9 cellular contexts compared by ENCODE assay signal in the genomic region with DNA sequence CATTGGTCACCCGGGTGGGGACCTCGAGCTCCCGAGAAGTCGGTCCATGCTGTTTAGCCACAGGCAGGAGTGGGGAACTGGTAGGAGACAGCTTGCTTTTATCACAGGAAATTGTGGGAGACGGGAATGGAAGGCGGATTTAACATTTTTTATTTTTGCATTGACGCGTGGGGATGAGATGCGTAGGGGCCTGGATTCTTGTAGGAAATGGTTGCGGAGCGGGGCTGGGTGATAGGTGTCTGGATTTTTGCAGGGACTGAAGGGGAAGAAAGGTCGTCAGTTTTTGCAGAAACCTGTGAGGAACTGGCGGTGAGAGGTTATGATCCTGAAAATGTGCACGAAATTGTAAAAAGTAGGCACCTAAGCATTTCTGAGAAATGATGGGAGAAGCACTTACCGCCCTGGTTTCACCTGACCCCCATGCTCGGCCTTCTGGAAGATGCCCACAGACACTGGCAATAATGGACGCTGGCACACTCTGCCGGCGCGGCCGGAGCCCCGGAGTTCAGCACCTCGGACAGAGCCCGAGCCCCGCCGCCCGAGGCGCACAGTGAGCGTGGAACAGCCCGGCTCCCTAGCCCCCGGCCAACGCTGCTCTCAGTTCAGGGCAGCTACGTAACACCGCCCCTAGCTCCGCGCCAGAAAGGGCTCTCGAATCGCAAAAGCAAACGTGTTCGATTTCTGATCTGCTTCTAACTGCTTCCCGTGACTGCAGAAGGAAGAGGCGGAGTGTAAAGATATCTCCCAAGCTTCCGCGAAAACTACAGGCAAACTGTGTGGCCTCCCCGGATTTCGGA. TPM values are rescaled to one million over a fixed set of nuclear protein-coding genes. Genes with fewer than 3 reads are reported as not detected.
DNase-seq lines count a peak whose midpoint lies in the region; ATAC-seq and TF ChIP-seq lines count a peak whose summit lies in the region.
"Had no signal": no experiment of that assay in that cellular context is flagged by ENCODE, and none has a peak within 500 bp of the region (broad histone marks: within the 10 kb centered on the region; RNA-seq: fewer than 3 reads in every experiment).

No MANE protein-coding gene starts in this region.

- H3K4ac ChIP-seq in H9 (ENCODE audit: low read depth, low read length), result no peak overlapping the region
- H3K4ac ChIP-seq in mesenchymal stem cell (ENCODE audit: low read depth in 1 of 2, low read length in 2 of 2), result no peak overlapping the region

- H2BK12ac ChIP-seq in H9 (ENCODE audit: insufficient read length, low read depth, low read length), result no peak overlapping the region
- no peak overlapping the region for H2BK12ac ChIP-seq in mesenchymal stem cell (ENCODE audit: low read length in 2 of 2)

- H4K91ac ChIP-seq in H9 (ENCODE audit: insufficient read length, low read depth, low read length), result no peak overlapping the region
- H4K91ac ChIP-seq in mesenchymal stem cell (ENCODE audit: low read length), result no peak overlapping the region

- no peaks in the 10 kb centered on the region for H3K79me1 ChIP-seq in H9 (ENCODE audit: insufficient read depth, low read depth, low read length, poor library complexity, severe bottlenecking)
- no peaks in the 10 kb centered on the region for H3K79me1 ChIP-seq in mesenchymal stem cell (replicated peaks; ENCODE audit: low read length, poor library complexity, severe bottlenecking)

- H3K18ac ChIP-seq in H9 (ENCODE audit: insufficient read length, low read depth, low read length), result no peak overlapping the region
- H3K18ac ChIP-seq in mesenchymal stem cell (ENCODE audit: low read depth in 1 of 2, low read length in 2 of 2), result no peak overlapping the region

- H3K9me3 Mint-ChIP-seq in H9, result peaks cover 0 to 4% of the 10 kb centered on the region in 2 experiments; a peak in 1 of 5 replicates

- no peak overlapping the region for H4K5ac ChIP-seq in H9 (ENCODE audit: insufficient read length, low read depth, low read length)

- peaks cover 91% of the 10 kb centered on the region for H3K27me3 Mint-ChIP-seq in H9 (ENCODE audit: low read depth)

- no peak for TF ChIP-seq POLR2A in GM18505 (IDR thresholded peaks at IDR 0.05; ENCODE audit: borderline replicate concordance, extremely low read depth, insufficient read depth, insufficient read length)

- H3K4me2 ChIP-seq in H9 (ENCODE audit: insufficient read depth, insufficient read length, low read length), result peak overlapping the region; percentile 59
- H3K4me2 ChIP-seq in mesenchymal stem cell (ENCODE audit: low read length, poor library complexity, severe bottlenecking), result no peak overlapping the region

- no peak overlapping the region for H3K56ac ChIP-seq in H9 (ENCODE audit: insufficient read length, low read depth, low read length)

- H3K23me2 ChIP-seq in H9 (ENCODE audit: insufficient read length, low read depth, low read length, poor library complexity, severe bottlenecking), result peaks cover 13% of the 10 kb centered on the region

- H4K8ac ChIP-seq in H9 (replicated peaks; ENCODE audit: insufficient read length, low read depth, low read length) (no peak overlapping the region), mesenchymal stem cell (ENCODE audit: low read length) (no peak overlapping the region)

- H3K23ac ChIP-seq in H9 (ENCODE audit: insufficient read length, low read depth, low read length) (no peak overlapping the region), mesenchymal stem cell (ENCODE audit: low read length in 2 of 2) (no peak overlapping the region)

- H3K9me3 ChIP-seq in H9 (ENCODE audit: control insufficient read depth, low read depth, low read length) (no peaks in the 10 kb centered on the region), mesenchymal stem cell (ENCODE audit: control insufficient read depth, low read length) (peaks cover 2% of the 10 kb centered on the region)

- no peak overlapping the region for H2BK5ac ChIP-seq in H9 (ENCODE audit: insufficient read length, low read length)
- H2BK5ac ChIP-seq in mesenchymal stem cell (ENCODE audit: low read depth, low read length, poor library complexity, severe bottlenecking), result no peak overlapping the region

- no CpG with 5 or more reads among the region's 46 CpGs for WGBS in H9 (ENCODE audit: extremely low coverage, insufficient read length, low lambda C conversion rate)
- WGBS in mesenchymal stem cell, result 13% methylated on average over 46 of the region's 46 CpGs

- H3T11ph ChIP-seq in H9 (ENCODE audit: low read length), result no peak overlapping the region

- no peak overlapping the region for H3K14ac ChIP-seq in H9 (ENCODE audit: insufficient read depth, low read length)
- H3K14ac ChIP-seq in mesenchymal stem cell (ENCODE audit: low read length in 2 of 2), result no peak overlapping the region

- no peak overlapping the region for H3K27ac Mint-ChIP-seq in H9

- H3K4me3 ChIP-seq in mesenchymal stem cell (ENCODE audit: insufficient read depth in 1 of 2, low read depth in 1 of 2, low read length in 2 of 2), result peak overlapping the region in 1 of 2 experiments; percentile 47

- no peak overlapping the region for H2BK20ac ChIP-seq in H9 (ENCODE audit: low read depth, low read length, poor library complexity, severe bottlenecking)

- no peak overlapping the region for H3K9ac ChIP-seq in H9 (ENCODE audit: extremely low read depth, insufficient read length, low read length)
- H3K9ac ChIP-seq in mesenchymal stem cell (ENCODE audit: low read length), result no peak overlapping the region

- H4K20me1 ChIP-seq in H9 (ENCODE audit: control insufficient read depth, insufficient read depth, insufficient read length), result no peaks in the 10 kb centered on the region

- DNase-seq in H9 (peak; percentile 80), ecto neural progenitor cell (ENCODE audit: low spot score) (peak; percentile 88), mesenchymal stem cell (peak; percentile 58)

- ATAC-seq in SK-N-SH treated with all-trans-retinoic acid at 6 μM for 48 hours (peak; percentile 99), GM18868 (IDR thresholded peaks at IDR 0.05; ENCODE audit: unreplicated experiment) (no peak), HG02678 (IDR thresholded peaks at IDR 0.05; ENCODE audit: unreplicated experiment) (no peak), HG02840 (IDR thresholded peaks at IDR 0.05; ENCODE audit: low FRiP score, unreplicated experiment) (no peak), GM18505 (IDR thresholded peaks at IDR 0.05; ENCODE audit: unreplicated experiment) (no peak)

- TF ChIP-seq CTCF in H9 (conservative IDR thresholded peaks at IDR 0.05), result no peak

- H3K27ac ChIP-seq in H9 (ENCODE audit: insufficient read length, low read depth, low read length) (no peak overlapping the region), mesenchymal stem cell (ENCODE audit: low read length, poor library complexity, severe bottlenecking) (no peak overlapping the region)

- H3K4me1 Mint-ChIP-seq in H9, result peaks cover 9 to 11% of the 10 kb centered on the region in 2 experiments

- no peaks in the 10 kb centered on the region for H3K4me1 ChIP-seq in H9 (ENCODE audit: insufficient read depth, low read length)
- H3K4me1 ChIP-seq in mesenchymal stem cell (ENCODE audit: control insufficient read depth, insufficient read depth, low read depth, low read length), result peaks cover 4% of the 10 kb centered on the region

- peak overlapping the region; percentile 12 to 79; a peak in 2 of 5 replicates for H3K4me3 Mint-ChIP-seq in H9

- peaks cover 0 to 3% of the 10 kb centered on the region in 2 experiments for H3K36me3 ChIP-seq in mesenchymal stem cell (ENCODE audit: control insufficient read depth in 1 of 2, insufficient read depth in 2 of 2, low read depth in 1 of 2, low read length in 2 of 2)

- no peak overlapping the region for H2AFZ ChIP-seq in H9 (ENCODE audit: low read length)
- H2AFZ ChIP-seq in mesenchymal stem cell (ENCODE audit: low read depth, low read length), result no peak overlapping the region

- H2BK120ac ChIP-seq in H9 (ENCODE audit: low read depth, low read length, poor library complexity, severe bottlenecking) (no peak overlapping the region), mesenchymal stem cell (ENCODE audit: low read depth, low read length) (no peak overlapping the region)

- H3K36me3 Mint-ChIP-seq in H9 (ENCODE audit: insufficient read depth in 1 of 3, low read depth in 3 of 3), result no peaks in the 10 kb centered on the region

- no peak overlapping the region for H2AK5ac ChIP-seq in H9 (ENCODE audit: insufficient read length, low read length)
- no peak overlapping the region for H2AK5ac ChIP-seq in mesenchymal stem cell (ENCODE audit: low read length, severe bottlenecking)

- H2BK15ac ChIP-seq in H9 (ENCODE audit: low read depth, low read length) (no peak overlapping the region), mesenchymal stem cell (ENCODE audit: low read depth, poor library complexity, severe bottlenecking) (no peak overlapping the region)

- no peaks in the 10 kb centered on the region for H3K79me2 ChIP-seq in H9 (ENCODE audit: insufficient read depth, low read length)

- H3K27me3 ChIP-seq in H9 (ENCODE audit: insufficient read depth, low read length), result peaks cover 25% of the 10 kb centered on the region; the same call in 1 of the 2 replicates
- H3K27me3 ChIP-seq in mesenchymal stem cell (ENCODE audit: control insufficient read depth in 1 of 2, insufficient read depth in 1 of 2, low read length in 2 of 2), result peaks cover 36 to 65% of the 10 kb centered on the region in 2 experiments

TF ChIP-seq in SK-N-SH treated with all-trans-retinoic acid at 6 μM for 48 hours, 23 proteins besides CTCF, POLR2A, EP300 and RAD21 (continues in another document):
- TF ChIP-seq ISL1 (CRISPR knock-in tag; IDR thresholded peaks at IDR 0.05) (no peak), RARB (CRISPR knock-in tag; IDR thresholded peaks at IDR 0.05) (no peak), ZNF565 (CRISPR knock-in tag; conservative IDR thresholded peaks at IDR 0.05; ENCODE audit: low read depth) (no peak)
- TF ChIP-seq, protein P1, sequence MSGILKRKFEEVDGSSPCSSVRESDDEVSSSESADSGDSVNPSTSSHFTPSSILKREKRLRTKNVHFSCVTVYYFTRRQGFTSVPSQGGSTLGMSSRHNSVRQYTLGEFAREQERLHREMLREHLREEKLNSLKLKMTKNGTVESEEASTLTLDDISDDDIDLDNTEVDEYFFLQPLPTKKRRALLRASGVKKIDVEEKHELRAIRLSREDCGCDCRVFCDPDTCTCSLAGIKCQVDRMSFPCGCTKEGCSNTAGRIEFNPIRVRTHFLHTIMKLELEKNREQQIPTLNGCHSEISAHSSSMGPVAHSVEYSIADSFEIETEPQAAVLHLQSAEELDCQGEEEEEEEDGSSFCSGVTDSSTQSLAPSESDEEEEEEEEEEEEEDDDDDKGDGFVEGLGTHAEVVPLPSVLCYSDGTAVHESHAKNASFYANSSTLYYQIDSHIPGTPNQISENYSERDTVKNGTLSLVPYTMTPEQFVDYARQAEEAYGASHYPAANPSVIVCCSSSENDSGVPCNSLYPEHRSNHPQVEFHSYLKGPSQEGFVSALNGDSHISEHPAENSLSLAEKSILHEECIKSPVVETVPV (CRISPR knock-in tag; IDR thresholded peaks at IDR 0.05), result no peak

RNA-seq across cellular contexts. Expression of a gene that starts 0.9 kb away (rescaled TPM):
- not detected in 2 replicates for total RNA-seq in H9 (2021)
- polyA plus RNA-seq in mesenchymal stem cell (2013, experiment 1 of 2), result not detected
- polyA plus RNA-seq in mesenchymal stem cell (2013, experiment 2 of 2), result not detected
- total RNA-seq: kidney epithelial cell had no signal

RNA-seq across cellular contexts. Expression of a gene that starts 27.5 kb away (rescaled TPM):
- total RNA-seq in H9 (2021), result 44.3 and 46.4 TPM in 2 replicates
- polyA plus RNA-seq in mesenchymal stem cell (2013, experiment 1 of 2), result 118 TPM
- polyA plus RNA-seq in mesenchymal stem cell (2013, experiment 2 of 2), result 123 TPM
